31 cellular contexts compared by ENCODE assay signal in genomic region chr2:144713410-144713809, GRCh38.
"Had no signal": no experiment of that assay in that cellular context is flagged by ENCODE, and none has a peak within 500 bp of the region (broad histone marks: within the 10 kb centered on the region; RNA-seq: fewer than 3 reads in every experiment).

No MANE protein-coding gene starts in this region.

- ATAC-seq: body of pancreas; gastrocnemius medialis; left ventricle myocardium superior; pancreas; stimulated activated naive B cell treated with anti-CD40 and anti-IgM and Interleukin-4, amounts not matched to agents 10 μg/mL and 1 μg/mL and 100 μg/mL, for 72 hours had no signal

- H3K27ac Mint-ChIP-seq: activated naive CD8-positive, alpha-beta T cell; naive B cell; stimulated activated naive B cell treated with anti-CD40 and anti-IgM and Interleukin-4, amounts not matched to agents 10 μg/mL and 1 μg/mL and 100 μg/mL, for 72 hours; T-helper 1 cell treated with Interleukin-12 subunit alpha and Interleukin-12 subunit beta and Interleukin-4 antibody, amounts not matched to agents 30 μg/mL and 1 μg/mL, for 36 hours had no signal

- H3K36me3 ChIP-seq: gastrocnemius medialis, pancreas, prostate gland, sigmoid colon, suprapubic skin, uterus had no signal

- H2AFZ ChIP-seq: hepatocyte had no signal

- H3K4me3 Mint-ChIP-seq: activated naive CD8-positive, alpha-beta T cell; naive B cell; stimulated activated naive B cell treated with anti-CD40 and anti-IgM and Interleukin-4, amounts not matched to agents 10 μg/mL and 1 μg/mL and 100 μg/mL, for 72 hours; T-helper 1 cell treated with Interleukin-12 subunit alpha and Interleukin-12 subunit beta and Interleukin-4 antibody, amounts not matched to agents 30 μg/mL and 1 μg/mL, for 36 hours had no signal

- H3K4me3 ChIP-seq: body of pancreas, coronary artery, dorsolateral prefrontal cortex, gastrocnemius medialis, hepatocyte, pancreas, prostate gland, sigmoid colon, smooth muscle cell, suprapubic skin, uterus had no signal

- H3K4me1 ChIP-seq: body of pancreas, gastrocnemius medialis, pancreas, prostate gland, suprapubic skin, uterus had no signal

- DNase-seq: activated CD4-positive, alpha-beta T cell treated with anti-CD3 and anti-CD28 coated beads for 48 hours; activated CD4-positive, alpha-beta T cell treated with anti-CD3 and anti-CD28 coated beads, Interleukin-2, amount 50 U/mL, for 48 hours; activated CD8-positive, alpha-beta memory T cell treated with anti-CD3 and anti-CD28 coated beads for 24 hours; activated effector memory CD4-positive, alpha-beta T cell treated with Interleukin-2 at 50 U/mL for 16 hours; activated naive CD4-positive, alpha-beta T cell treated with Interleukin-2 at 50 U/mL for 16 hours; anterior cingulate cortex; body of pancreas; cerebellar nuclear complex; dorsolateral prefrontal cortex; effector memory CD4-positive, alpha-beta T cell; erythroblast; gastrocnemius medialis; islet precursor cell; left ventricle myocardium superior; naive B cell; pancreas; retina; sigmoid colon; stimulated activated CD4-positive, alpha-beta T cell treated with anti-CD3 and anti-CD28 coated beads, Interleukin-2, amount 100 ng/mL, for 24 hours; stimulated activated naive B cell treated with anti-CD40 and anti-IgM and Interleukin-4, amounts not matched to agents 10 μg/mL and 1 μg/mL and 100 μg/mL, for 72 hours; T-helper 9 cell; trophoblast cell; uterus had no signal

- H3K36me3 Mint-ChIP-seq: activated naive CD8-positive, alpha-beta T cell had no signal

- H3K27ac ChIP-seq: body of pancreas, gastrocnemius medialis, hepatocyte, pancreas, prostate gland, sigmoid colon, suprapubic skin, VCaP had no signal

- H3K27me3 Mint-ChIP-seq: naive B cell; stimulated activated naive B cell treated with anti-CD40 and anti-IgM and Interleukin-4, amounts not matched to agents 10 μg/mL and 1 μg/mL and 100 μg/mL, for 72 hours had no signal

- H3K27me3 ChIP-seq: body of pancreas, dorsolateral prefrontal cortex, gastrocnemius medialis, hepatocyte, pancreas, sigmoid colon, suprapubic skin, uterus had no signal

- H3K9me3 ChIP-seq: body of pancreas, gastrocnemius medialis, pancreas, prostate gland, suprapubic skin, uterus had no signal

- H3K4me2 ChIP-seq: hepatocyte, smooth muscle cell had no signal

- H3K79me2 ChIP-seq: hepatocyte had no signal

- H3K4me1 Mint-ChIP-seq: naive B cell; stimulated activated naive B cell treated with anti-CD40 and anti-IgM and Interleukin-4, amounts not matched to agents 10 μg/mL and 1 μg/mL and 100 μg/mL, for 72 hours had no signal
